27 cellular contexts compared by ENCODE assay signal in genomic region chr22:17878970-17879369, GRCh38.
"Had no signal": no experiment of that assay in that cellular context is flagged by ENCODE, and none has a peak within 500 bp of the region (broad histone marks: within the 10 kb centered on the region; RNA-seq: fewer than 3 reads in every experiment).

No MANE protein-coding gene starts in this region.

- H3K4me1 Mint-ChIP-seq: activated CD4-positive, alpha-beta memory T cell treated with anti-CD3 and anti-CD28 coated beads, Interleukin-2, amount 10 ng/mL, durations not matched to agents 7 days and 5 days; activated CD4-positive, alpha-beta T cell treated with anti-CD3 and anti-CD28 coated beads, Interleukin-2, amount 10 ng/mL, durations not matched to agents 7 days and 5 days; activated T-helper 17 cell treated with anti-CD3 and anti-CD28 coated beads, Interleukin-2, amount 50 U/mL, for 72 hours; WTC11 had no signal

- H3K27ac ChIP-seq: body of pancreas, left lung, right lobe of liver, upper lobe of right lung had no signal

- H3K36me3 Mint-ChIP-seq: natural killer cell treated with Interleukin-12 subunit alpha and Interleukin-12 subunit beta and Interleukin-15 and Interleukin-18, amount 100 ng/mL, for 72 hours had no signal

- H3K27ac Mint-ChIP-seq: activated CD4-positive, alpha-beta memory T cell treated with anti-CD3 and anti-CD28 coated beads, Interleukin-2, amount 10 ng/mL, durations not matched to agents 7 days and 5 days; activated CD4-positive, alpha-beta T cell treated with anti-CD3 and anti-CD28 coated beads, Interleukin-2, amount 10 ng/mL, durations not matched to agents 7 days and 5 days; activated T-cell treated with anti-CD3 and anti-CD28 coated beads, Interleukin-2, amount 50 U/mL, for 24 hours; activated T-helper 17 cell treated with anti-CD3 and anti-CD28 coated beads, Interleukin-2, amount 50 U/mL, for 72 hours; effector memory CD8-positive, alpha-beta T cell; natural killer cell treated with Interleukin-12 subunit alpha and Interleukin-12 subunit beta and Interleukin-15 and Interleukin-18, amount 100 ng/mL, for 72 hours; WTC11 had no signal

- H3K4me3 Mint-ChIP-seq: activated CD4-positive, alpha-beta memory T cell treated with anti-CD3 and anti-CD28 coated beads, Interleukin-2, amount 10 ng/mL, durations not matched to agents 7 days and 5 days; activated CD4-positive, alpha-beta T cell treated with anti-CD3 and anti-CD28 coated beads, Interleukin-2, amount 10 ng/mL, durations not matched to agents 7 days and 5 days; activated T-cell treated with anti-CD3 and anti-CD28 coated beads, Interleukin-2, amount 50 U/mL, for 24 hours; activated T-helper 17 cell treated with anti-CD3 and anti-CD28 coated beads, Interleukin-2, amount 50 U/mL, for 72 hours; effector memory CD8-positive, alpha-beta T cell; natural killer cell treated with Interleukin-12 subunit alpha and Interleukin-12 subunit beta and Interleukin-15 and Interleukin-18, amount 100 ng/mL, for 72 hours; WTC11 had no signal

- H3K9me3 ChIP-seq: body of pancreas, left lung, right lobe of liver, upper lobe of right lung had no signal

- DNase-seq: activated CD4-positive, alpha-beta memory T cell treated with anti-CD3 and anti-CD28 coated beads, Interleukin-2, amount 10 ng/mL, durations not matched to agents 7 days and 5 days; activated CD4-positive, alpha-beta T cell treated with anti-CD3 and anti-CD28 coated beads for 1 hour; activated CD4-positive, alpha-beta T cell treated with anti-CD3 and anti-CD28 coated beads, Interleukin-2, amount 10 ng/mL, durations not matched to agents 7 days and 5 days; activated CD8-positive, alpha-beta memory T cell treated with anti-CD3 and anti-CD28 coated beads, Interleukin-2, amount 50 U/mL, for 48 hours; activated gamma-delta T cell treated with Interleukin-2 at 50 U/mL for 16 hours; activated naive CD4-positive, alpha-beta T cell treated with anti-CD3 and anti-CD28 coated beads, Interleukin-2, amount 50 U/mL, for 16 hours; activated T-cell treated with anti-CD3 and anti-CD28 coated beads, Interleukin-2, amount 50 U/mL, for 24 hours; amygdala; body of pancreas; caudate nucleus; cortex of kidney; effector memory CD8-positive, alpha-beta T cell; foreskin melanocyte; kidney glomerular epithelial cell; mesendoderm; right lobe of liver; stimulated activated CD4-positive, alpha-beta T cell treated with anti-CD3 and anti-CD28 coated beads, Interleukin-12 subunit alpha, Interleukin-12 subunit beta, amount 100 ng/mL, for 4 hours; stimulated activated CD4-positive, alpha-beta T cell treated with anti-CD3 and anti-CD28 coated beads, Interleukin-4, amount 100 ng/mL, for 1 hour; stimulated activated naive CD8-positive, alpha-beta T cell treated with anti-CD3 and anti-CD28 coated beads, Interleukin-15, Interleukin-2, amounts not matched to agents 100 U/mL and 50 U/mL, for 24 hours; T-helper 1 cell; T-helper 9 cell; upper lobe of right lung had no signal

- H3K4me3 ChIP-seq: body of pancreas, left lung, lung, right lobe of liver, upper lobe of right lung had no signal

- H3K27me3 Mint-ChIP-seq: activated CD4-positive, alpha-beta memory T cell treated with anti-CD3 and anti-CD28 coated beads, Interleukin-2, amount 10 ng/mL, durations not matched to agents 7 days and 5 days; activated CD4-positive, alpha-beta T cell treated with anti-CD3 and anti-CD28 coated beads, Interleukin-2, amount 10 ng/mL, durations not matched to agents 7 days and 5 days; activated T-cell treated with anti-CD3 and anti-CD28 coated beads, Interleukin-2, amount 50 U/mL, for 24 hours; activated T-helper 17 cell treated with anti-CD3 and anti-CD28 coated beads, Interleukin-2, amount 50 U/mL, for 72 hours; effector memory CD8-positive, alpha-beta T cell; natural killer cell treated with Interleukin-12 subunit alpha and Interleukin-12 subunit beta and Interleukin-15 and Interleukin-18, amount 100 ng/mL, for 72 hours had no signal

- H3K9me3 Mint-ChIP-seq: activated CD4-positive, alpha-beta memory T cell treated with anti-CD3 and anti-CD28 coated beads, Interleukin-2, amount 10 ng/mL, durations not matched to agents 7 days and 5 days; activated CD4-positive, alpha-beta T cell treated with anti-CD3 and anti-CD28 coated beads, Interleukin-2, amount 10 ng/mL, durations not matched to agents 7 days and 5 days; activated T-cell treated with anti-CD3 and anti-CD28 coated beads, Interleukin-2, amount 50 U/mL, for 24 hours; activated T-helper 17 cell treated with anti-CD3 and anti-CD28 coated beads, Interleukin-2, amount 50 U/mL, for 72 hours; effector memory CD8-positive, alpha-beta T cell; natural killer cell treated with Interleukin-12 subunit alpha and Interleukin-12 subunit beta and Interleukin-15 and Interleukin-18, amount 100 ng/mL, for 72 hours; WTC11 had no signal

- H3K27me3 ChIP-seq: body of pancreas, right lobe of liver had no signal

- H3K4me1 ChIP-seq: body of pancreas, left lung, upper lobe of right lung had no signal
